ENCODE assay signal across 8 cellular contexts in genomic region chr17:2213291-2213960, GRCh38.
DNase-seq lines count a peak whose midpoint lies in the region; ATAC-seq, FAIRE-seq and TF ChIP-seq lines count a peak whose summit lies in the region.

No MANE protein-coding gene starts in this region.

- TF ChIP-seq CTCF in BJ (IDR thresholded peaks at IDR 0.05; ENCODE audit: insufficient read depth, low read depth, low read length) = no peak
- TF ChIP-seq CTCF in fibroblast of the aortic adventitia (IDR thresholded peaks at IDR 0.05; ENCODE audit: insufficient read depth, low read length) = no peak

- H3K27me3 ChIP-seq in BJ (ENCODE audit: control insufficient read depth, insufficient read depth, low read length) (no peaks in the 10 kb centered on the region), SJSA1 (replicated peaks) (no peaks in the 10 kb centered on the region), trophoblast cell (ENCODE audit: insufficient read depth, low read length) (no peaks in the 10 kb centered on the region), mesendoderm (ENCODE audit: insufficient read depth, low read length, poor library complexity) (no peaks in the 10 kb centered on the region)

- peaks cover 2% of the 10 kb centered on the region for H3K79me1 ChIP-seq in trophoblast cell (ENCODE audit: low read length)
- H3K79me1 ChIP-seq in mesendoderm (ENCODE audit: low read length) = peaks cover 4% of the 10 kb centered on the region

- CTCF ChIA-PET in BJ (lab: Yijun Ruan, JAX) = interaction anchor here (1.3 to 3.2 kb wide), 12 partner anchors 10 to 159 kb away, joined by 3 to 19 read pairs (median 6); partner anchors contain the start of gene HIC1

- no peak for DNase-seq in BJ (ENCODE audit: low read depth)
- DNase-seq in SJSA1 (ENCODE audit: low read depth in 1 of 2, low spot score in 2 of 2) = peak; percentile 65 to 72
- DNase-seq in fibroblast of the aortic adventitia (ENCODE audit: low read depth) = peak; percentile 91
- peak; percentile 57 to 63 for DNase-seq in trophoblast cell
- DNase-seq in frontal cortex (ENCODE audit: low spot score in 2 of 2) = no peak
- no peak for DNase-seq in DMS 273 treated with DMSO at 0.1 percent for 48 hours (lab: John Stamatoyannopoulos, UW)
- DNase-seq in mesendoderm = no peak

- no peak overlapping the region for H3K56ac ChIP-seq in mesendoderm (ENCODE audit: low read length)

- FAIRE-seq in frontal cortex (lab: Jason Lieb, UNC) = no peak

- H2AFZ ChIP-seq in trophoblast cell (ENCODE audit: insufficient read depth, low read length, poor library complexity) = no peak overlapping the region

- no peak overlapping the region for H2BK12ac ChIP-seq in trophoblast cell (ENCODE audit: low read length)

- H4K5ac ChIP-seq in mesendoderm (ENCODE audit: low read length) = no peak overlapping the region

- no peak overlapping the region for H4K91ac ChIP-seq in trophoblast cell (ENCODE audit: low read depth, low read length)

- H4K12ac ChIP-seq in trophoblast cell (ENCODE audit: low read depth, low read length) = no peak overlapping the region

- no peak overlapping the region for H4K8ac ChIP-seq in trophoblast cell (ENCODE audit: low read depth, low read length)
- H4K8ac ChIP-seq in mesendoderm (ENCODE audit: low read depth, low read length) = no peak overlapping the region

- no peak overlapping the region for H3K4ac ChIP-seq in trophoblast cell (ENCODE audit: low read depth, low read length)
- no peak overlapping the region for H3K4ac ChIP-seq in mesendoderm (ENCODE audit: low read depth, low read length)

- no peak overlapping the region for H3K18ac ChIP-seq in trophoblast cell (ENCODE audit: low read length)
- H3K18ac ChIP-seq in mesendoderm (ENCODE audit: low read length) = no peak overlapping the region

- H2BK5ac ChIP-seq in trophoblast cell (ENCODE audit: low read depth, low read length, poor library complexity) = no peak overlapping the region
- no peak overlapping the region for H2BK5ac ChIP-seq in mesendoderm (ENCODE audit: low read length)

- POLR2A ChIA-PET in BJ (lab: Charles Lee) = interaction anchor here (0.5 to 1.2 kb wide), 3 partner anchors 21 to 34 kb away, joined by 3 read pairs; no protein-coding TSS in a partner anchor

- H2AK5ac ChIP-seq in trophoblast cell (ENCODE audit: low read length) (no peak overlapping the region), mesendoderm (ENCODE audit: low read length) (no peak overlapping the region)

- H2BK120ac ChIP-seq in trophoblast cell (ENCODE audit: insufficient read depth, low read length, poor library complexity) = no peak overlapping the region
- H2BK120ac ChIP-seq in mesendoderm (ENCODE audit: low read depth, low read length) = no peak overlapping the region

- H3K9ac ChIP-seq in trophoblast cell (ENCODE audit: low read length) (no peak overlapping the region), mesendoderm (ENCODE audit: low read length) (no peak overlapping the region)

- H3K27ac ChIP-seq in SJSA1 (peak overlapping the region; percentile 80), trophoblast cell (ENCODE audit: low read depth, low read length) (no peak overlapping the region), mesendoderm (ENCODE audit: low read depth, low read length) (no peak overlapping the region)

- WGBS in trophoblast cell (ENCODE audit: extremely low coverage, insufficient coverage, insufficient read length) = no CpG with 5 or more reads among the region's 11 CpGs
- no CpG with 5 or more reads among the region's 11 CpGs for WGBS in mesendoderm (ENCODE audit: extremely low coverage, insufficient coverage, low lambda C conversion rate)

- ATAC-seq in GM19328 (IDR thresholded peaks at IDR 0.05; ENCODE audit: unreplicated experiment) = no peak

- H3K79me2 ChIP-seq in trophoblast cell (ENCODE audit: control insufficient read depth, insufficient read depth, low read length, poor library complexity) (no peaks in the 10 kb centered on the region), mesendoderm (ENCODE audit: control insufficient read depth, insufficient read depth, low read length) (no peaks in the 10 kb centered on the region)

- H2BK15ac ChIP-seq in mesendoderm (replicated peaks; ENCODE audit: low read depth) = no peak overlapping the region

- H3K4me3 ChIP-seq in BJ (ENCODE audit: low read depth, low read length) (peak overlapping the region; percentile 20), SJSA1 (no peak overlapping the region; the same call in 1 of the 2 replicates), fibroblast of the aortic adventitia (ENCODE audit: low read depth, low read length) (peak overlapping the region; percentile 51), trophoblast cell (ENCODE audit: low read depth, low read length) (no peak overlapping the region), mesendoderm (ENCODE audit: low read length) (no peak overlapping the region)

- H3K23ac ChIP-seq in trophoblast cell (ENCODE audit: low read length) (no peak overlapping the region), mesendoderm (ENCODE audit: low read length) (no peak overlapping the region)

- no peaks in the 10 kb centered on the region for H3K9me3 ChIP-seq in SJSA1 (replicated peaks)
- no peaks in the 10 kb centered on the region for H3K9me3 ChIP-seq in trophoblast cell (ENCODE audit: insufficient read depth, low read depth, low read length)

- H3K4me2 ChIP-seq in trophoblast cell (ENCODE audit: low read length) (no peak overlapping the region), mesendoderm (ENCODE audit: low read length) (no peak overlapping the region)

- no peak overlapping the region for H3K14ac ChIP-seq in trophoblast cell (ENCODE audit: low read length)

- H3K4me1 ChIP-seq in SJSA1 (replicated peaks) (peaks cover 55% of the 10 kb centered on the region), trophoblast cell (ENCODE audit: control insufficient read depth in 1 of 2, insufficient read depth in 2 of 2, low read length in 2 of 2) (peaks cover 12 to 13% of the 10 kb centered on the region in 2 experiments), mesendoderm (ENCODE audit: control insufficient read depth, low read depth, low read length) (no peaks in the 10 kb centered on the region)

- H3K36me3 ChIP-seq in BJ (ENCODE audit: control insufficient read depth, insufficient read depth, low read length) (peaks cover under 1% of the 10 kb centered on the region), SJSA1 (peaks cover 9% of the 10 kb centered on the region), trophoblast cell (ENCODE audit: control insufficient read depth in 1 of 2, insufficient read depth in 2 of 2, low read length in 2 of 2) (peaks cover 0 to 2% of the 10 kb centered on the region in 2 experiments), mesendoderm (ENCODE audit: control insufficient read depth, insufficient read depth, low read length) (no peaks in the 10 kb centered on the region)

Comparison
In these comparisons a context has a peak if more than half of its experiments do, and no peak if none do; other contexts are left out.
1. DNase-seq: peak in SJSA1 (2 of 2), fibroblast of the aortic adventitia (single experiment) and trophoblast cell (2 of 2); none in BJ (single experiment), frontal cortex (0 of 2), DMS 273 treated with DMSO at 0.1 percent for 48 hours (single experiment) and mesendoderm (single experiment).
2. H3K4me3 ChIP-seq: peak in BJ (single experiment) and fibroblast of the aortic adventitia (single experiment); none in SJSA1 (single experiment), trophoblast cell (single experiment) and mesendoderm (single experiment).